Comparison of ENCODE assay signal across 18 cellular contexts in the genomic region with DNA sequence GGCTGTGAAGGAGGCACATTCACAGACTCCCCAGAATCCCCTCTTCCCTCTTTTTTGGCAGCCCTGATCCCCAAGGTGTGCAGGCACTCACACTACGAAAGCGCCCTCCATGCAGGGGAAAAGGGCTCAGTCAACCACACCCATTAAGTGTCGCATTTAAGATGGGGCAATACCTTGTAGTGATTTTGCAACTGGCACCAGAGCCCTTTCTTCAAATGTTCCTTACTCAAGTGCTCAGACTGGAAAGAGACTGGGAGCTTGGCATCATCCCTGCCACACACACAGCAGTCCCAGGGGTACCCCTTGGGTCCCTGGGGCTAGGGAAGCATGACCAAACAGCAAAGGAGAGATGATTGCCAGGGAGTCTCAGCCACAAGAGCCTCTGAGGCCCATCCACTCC.
"Had no signal": no experiment of that assay in that cellular context is flagged by ENCODE, and none has a peak within 500 bp of the region (broad histone marks: within the 10 kb centered on the region; RNA-seq: fewer than 3 reads in every experiment).

No MANE protein-coding gene starts in this region.

- H3K27me3 ChIP-seq: dorsolateral prefrontal cortex, esophagus squamous epithelium, foreskin keratinocyte, pancreas, uterus had no signal

- H3K36me3 ChIP-seq: esophagus squamous epithelium, pancreas, uterus had no signal

- H3K27ac ChIP-seq: dorsolateral prefrontal cortex, esophagus squamous epithelium, foreskin keratinocyte, pancreas, uterus had no signal

- H3K36me3 Mint-ChIP-seq: activated naive CD8-positive, alpha-beta T cell treated with anti-CD3 and anti-CD28 coated beads for 36 hours had no signal

- H3K9me3 ChIP-seq: esophagus squamous epithelium, pancreas, uterus had no signal

- H3K4me3 ChIP-seq: dorsolateral prefrontal cortex, esophagus squamous epithelium, pancreas, uterus had no signal

- H3K27me3 Mint-ChIP-seq: activated naive CD8-positive, alpha-beta T cell treated with anti-CD3 and anti-CD28 coated beads for 36 hours; stimulated activated naive CD8-positive, alpha-beta T cell treated with anti-CD3 and anti-CD28 coated beads, Interleukin-15, Interleukin-2, amounts not matched to agents 100 ng/mL and 50 ng/mL, for 24 hours had no signal

- H3K4me1 ChIP-seq: foreskin keratinocyte, pancreas, uterus had no signal

- H3K4me3 Mint-ChIP-seq: activated naive CD8-positive, alpha-beta T cell treated with anti-CD3 and anti-CD28 coated beads for 36 hours; stimulated activated naive CD8-positive, alpha-beta T cell treated with anti-CD3 and anti-CD28 coated beads, Interleukin-15, Interleukin-2, amounts not matched to agents 100 ng/mL and 50 ng/mL, for 24 hours; T-helper 2 cell treated with Interferon-gamma antibody and Interleukin-4, amounts not matched to agents 5 μg/mL and 100 μg/mL, for 36 hours had no signal

- FAIRE-seq: bronchial epithelial cell, endometrium, islet of Langerhans, pancreas had no signal

- H3K27ac Mint-ChIP-seq: activated naive CD8-positive, alpha-beta T cell treated with anti-CD3 and anti-CD28 coated beads for 36 hours; stimulated activated naive CD8-positive, alpha-beta T cell treated with anti-CD3 and anti-CD28 coated beads, Interleukin-15, Interleukin-2, amounts not matched to agents 100 ng/mL and 50 ng/mL, for 24 hours; T-helper 2 cell treated with Interferon-gamma antibody and Interleukin-4, amounts not matched to agents 5 μg/mL and 100 μg/mL, for 36 hours had no signal

- DNase-seq: activated CD4-positive, alpha-beta T cell treated with anti-CD3 and anti-CD28 coated beads, Interleukin-2, amount 50 U/mL, for 4 hours; activated CD4-positive, CD25-positive, alpha-beta regulatory T cell treated with anti-CD3 and anti-CD28 coated beads, Interleukin-2, amount 50 U/mL, for 72 hours; activated gamma-delta T cell; activated naive CD8-positive, alpha-beta T cell treated with anti-CD3 and anti-CD28 coated beads for 36 hours; activated T-cell treated with anti-CD3 and anti-CD28 coated beads, Interleukin-2, amount 50 U/mL, for 1 hour; anterior cingulate cortex; dorsolateral prefrontal cortex; esophagus squamous epithelium; pancreas; stimulated activated CD4-positive, alpha-beta T cell treated with anti-CD3 and anti-CD28 coated beads, Interleukin-4, amount 100 ng/mL, for 1 hour; stimulated activated CD8-positive, alpha-beta memory T cell treated with anti-CD3 and anti-CD28 coated beads, Interleukin-4, amount 100 ng/mL, for 48 hours; uterus had no signal

- ATAC-seq: pancreas had no signal

- H3K9me3 Mint-ChIP-seq: activated naive CD8-positive, alpha-beta T cell treated with anti-CD3 and anti-CD28 coated beads for 36 hours; stimulated activated naive CD8-positive, alpha-beta T cell treated with anti-CD3 and anti-CD28 coated beads, Interleukin-15, Interleukin-2, amounts not matched to agents 100 ng/mL and 50 ng/mL, for 24 hours; T-helper 2 cell treated with Interferon-gamma antibody and Interleukin-4, amounts not matched to agents 5 μg/mL and 100 μg/mL, for 36 hours had no signal
